8 cellular contexts compared by ENCODE assay signal in the genomic region with DNA sequence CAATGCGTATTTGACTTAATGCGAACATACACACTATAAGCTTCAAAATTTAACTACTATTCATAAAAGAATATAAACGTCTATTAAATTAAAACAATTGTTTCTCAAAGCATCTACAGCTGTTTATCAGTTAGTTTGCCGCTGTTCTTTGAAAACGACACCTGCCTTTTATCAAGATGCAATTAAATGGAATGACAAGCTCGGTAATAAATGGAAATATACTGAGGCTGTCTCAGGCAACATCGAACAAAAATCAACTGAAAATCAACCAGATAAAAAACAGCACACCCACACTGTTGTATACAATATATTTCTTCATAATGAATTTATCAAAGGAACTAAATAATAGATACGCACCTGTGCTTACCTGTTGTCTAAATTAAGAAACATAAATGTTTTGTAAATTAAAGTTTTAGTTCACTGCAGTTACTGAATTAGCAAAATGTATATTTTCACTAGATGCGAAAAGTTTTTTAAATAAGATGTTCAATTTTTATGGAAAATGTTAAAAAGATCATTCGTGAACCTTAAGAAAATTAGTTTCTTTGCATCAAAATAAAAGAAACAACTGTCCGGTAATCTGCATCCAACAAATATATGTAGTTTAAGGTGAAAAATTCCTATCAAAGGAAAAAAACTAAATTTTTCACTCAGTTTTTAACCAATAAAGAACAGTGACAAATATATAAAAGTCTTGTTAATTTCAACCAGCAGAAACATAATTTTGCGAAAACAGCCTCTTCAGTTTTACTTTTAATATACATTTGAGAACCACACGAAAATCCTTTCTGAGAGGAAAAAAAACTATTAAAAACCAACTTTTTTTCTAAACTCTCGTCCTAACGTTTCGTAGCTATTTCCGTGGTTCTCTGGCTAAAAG.
DNase-seq lines count a peak whose midpoint lies in the region; ATAC-seq, FAIRE-seq and TF ChIP-seq lines count a peak whose summit lies in the region.

No MANE protein-coding gene starts in this region.

- no peak overlapping the region for H2AFZ ChIP-seq in Loucy (ENCODE audit: low read length)

- no peaks in the 10 kb centered on the region for H3K9me3 Mint-ChIP-seq in natural killer cell treated with Interleukin-12 subunit alpha and Interleukin-12 subunit beta and Interleukin-15 and Interleukin-18, amount 100 ng/mL, for 72 hours

- H3K36me3 Mint-ChIP-seq in natural killer cell treated with Interleukin-12 subunit alpha and Interleukin-12 subunit beta and Interleukin-15 and Interleukin-18, amount 100 ng/mL, for 72 hours, result peaks cover 26% of the 10 kb centered on the region

- H3K79me2 ChIP-seq in Loucy (ENCODE audit: insufficient read depth, low read length), result peaks cover 97% of the 10 kb centered on the region

- ATAC-seq in natural killer cell treated with Interleukin-12 subunit alpha and Interleukin-12 subunit beta and Interleukin-15 and Interleukin-18, amount 100 ng/mL, for 72 hours, result no peak
- ATAC-seq in HG03571 (IDR thresholded peaks at IDR 0.05; ENCODE audit: unreplicated experiment) (no peak), mucosa of descending colon (no peak)

- no peaks in the 10 kb centered on the region for H3K9me3 ChIP-seq in BLaER1 treated with 17β-estradiol and CSF1 and Interleukin-3, amounts not matched to agents 10 nM and 100 nM (replicated peaks in 1 of 11)
- H3K9me3 ChIP-seq in Loucy (ENCODE audit: insufficient read depth, low read depth, low read length), result no peaks in the 10 kb centered on the region
- H3K9me3 ChIP-seq in mucosa of descending colon, result no peaks in the 10 kb centered on the region

- peak overlapping the region; percentile 84 to 99 (median 95) for H3K27ac ChIP-seq in BLaER1 treated with 17β-estradiol and CSF1 and Interleukin-3, amounts not matched to agents 10 nM and 100 nM
- H3K27ac ChIP-seq in caudate nucleus (ENCODE audit: low read depth, low read length), result peak overlapping the region; percentile 82

- H3K27me3 ChIP-seq in BLaER1 treated with 17β-estradiol and CSF1 and Interleukin-3, amounts not matched to agents 10 nM and 100 nM, result no peaks in the 10 kb centered on the region
- H3K27me3 ChIP-seq in Loucy (ENCODE audit: insufficient read depth, low read length, poor library complexity, severe bottlenecking), result peaks cover 19% of the 10 kb centered on the region

- H3K4me3 Mint-ChIP-seq in natural killer cell treated with Interleukin-12 subunit alpha and Interleukin-12 subunit beta and Interleukin-15 and Interleukin-18, amount 100 ng/mL, for 72 hours, result peak overlapping the region; percentile 96

- intact Hi-C loops in mucosa of descending colon (cut with DNase I, micrococcal nuclease), result loop anchor here (5.0 to 10.0 kb wide), 4 partner anchors 43 to 455 kb away; partner anchors contain the start of gene TRIM13 (in 1 of the 2)

- peak overlapping the region; percentile 71 to 97 (median 84) for H3K4me2 ChIP-seq in BLaER1 treated with 17β-estradiol and CSF1 and Interleukin-3, amounts not matched to agents 10 nM and 100 nM
- peak overlapping the region; percentile 81 for H3K4me2 ChIP-seq in Loucy (ENCODE audit: low read depth, low read length, poor library complexity, severe bottlenecking)

- no peak for FAIRE-seq in D721Med (lab: Jason Lieb, UNC)

- H3K4me1 Mint-ChIP-seq in natural killer cell treated with Interleukin-12 subunit alpha and Interleukin-12 subunit beta and Interleukin-15 and Interleukin-18, amount 100 ng/mL, for 72 hours (ENCODE audit: low read depth in 2 of 2), result peaks cover 24 to 39% of the 10 kb centered on the region in 2 donors

- DNase-seq in caudate nucleus (lab: John Stamatoyannopoulos, UW) (no peak), AG20443 (ENCODE audit: low spot score) (no peak), D721Med (ENCODE audit: insufficient read length, low spot score) (no peak), mucosa of descending colon (no peak)
- DNase-seq in natural killer cell treated with Interleukin-12 subunit alpha and Interleukin-12 subunit beta and Interleukin-15 and Interleukin-18, amount 100 ng/mL, for 72 hours (ENCODE audit: low spot score), result no peak

- peak overlapping the region; percentile 86 to 100 (median 97) for H3K9ac ChIP-seq in BLaER1 treated with 17β-estradiol and CSF1 and Interleukin-3, amounts not matched to agents 10 nM and 100 nM
- peak overlapping the region; percentile 98 for H3K9ac ChIP-seq in Loucy (ENCODE audit: low read depth, low read length, poor library complexity, severe bottlenecking)

- peaks cover 19 to 59% (median 45%) of the 10 kb centered on the region in 10 experiments for H3K4me1 ChIP-seq in BLaER1 treated with 17β-estradiol and CSF1 and Interleukin-3, amounts not matched to agents 10 nM and 100 nM
- H3K4me1 ChIP-seq in Loucy (ENCODE audit: insufficient read depth, low read length, poor library complexity, severe bottlenecking) (peaks cover 46% of the 10 kb centered on the region), mucosa of descending colon (ENCODE audit: low read depth) (peaks cover 2% of the 10 kb centered on the region)

- H3K9me2 ChIP-seq in Loucy (replicated peaks; ENCODE audit: low read depth, low read length), result no peaks in the 10 kb centered on the region

- peak overlapping the region; percentile 80 to 96 (median 92) for H3K4me3 ChIP-seq in BLaER1 treated with 17β-estradiol and CSF1 and Interleukin-3, amounts not matched to agents 10 nM and 100 nM
- peak overlapping the region; percentile 87 for H3K4me3 ChIP-seq in Loucy (ENCODE audit: low read length, poor library complexity, severe bottlenecking)
- no peak overlapping the region for H3K4me3 ChIP-seq in mucosa of descending colon

- H3K27ac Mint-ChIP-seq in natural killer cell treated with Interleukin-12 subunit alpha and Interleukin-12 subunit beta and Interleukin-15 and Interleukin-18, amount 100 ng/mL, for 72 hours, result peak overlapping the region; percentile 99

- H3F3A ChIP-seq in Loucy (ENCODE audit: low read depth), result peaks cover 6% of the 10 kb centered on the region

- H3K36me3 ChIP-seq in BLaER1 treated with 17β-estradiol and CSF1 and Interleukin-3, amounts not matched to agents 10 nM and 100 nM, result peaks cover 0 to 13% (median 8%) of the 10 kb centered on the region in 11 experiments; a peak in 7 of 22 replicates
- H3K36me3 ChIP-seq in Loucy (ENCODE audit: insufficient read depth, low read length), result peaks cover 11% of the 10 kb centered on the region; the same call in 1 of the 2 replicates
- H3K36me3 ChIP-seq in mucosa of descending colon (ENCODE audit: low read depth), result no peaks in the 10 kb centered on the region

- TF ChIP-seq CTCF in Loucy (conservative IDR thresholded peaks at IDR 0.05; ENCODE audit: low read length) (no peak), D721Med (IDR thresholded peaks at IDR 0.05; ENCODE audit: insufficient read depth, missing control alignments) (no peak), mucosa of descending colon (IDR thresholded peaks at IDR 0.05) (no peak)

- H3K27me3 Mint-ChIP-seq in natural killer cell treated with Interleukin-12 subunit alpha and Interleukin-12 subunit beta and Interleukin-15 and Interleukin-18, amount 100 ng/mL, for 72 hours, result no peaks in the 10 kb centered on the region

- peaks cover 22 to 88% (median 79%) of the 10 kb centered on the region in 11 experiments; a peak in 19 of 22 replicates for H4K20me1 ChIP-seq in BLaER1 treated with 17β-estradiol and CSF1 and Interleukin-3, amounts not matched to agents 10 nM and 100 nM
- peaks cover 82% of the 10 kb centered on the region for H4K20me1 ChIP-seq in Loucy (ENCODE audit: insufficient read depth, low read length, poor library complexity, severe bottlenecking)
